ENCODE assay signal across 11 cellular contexts in genomic region chr12:124130717-124131670, GRCh38.
A peak's percentile ranks its signal among the peaks of the same experiment; 100 is the strongest.
DNase-seq lines count a peak whose midpoint lies in the region; ATAC-seq and TF ChIP-seq lines count a peak whose summit lies in the region.
"Had no signal": no experiment of that assay in that cellular context is flagged by ENCODE, and none has a peak within 500 bp of the region (broad histone marks: within the 10 kb centered on the region; RNA-seq: fewer than 3 reads in every experiment).

No MANE protein-coding gene starts in this region.

- intact Hi-C loops in Right ventricle myocardium inferior (cut with DNase I) = no loop called here

- no peaks in the 10 kb centered on the region for H3K4me1 Mint-ChIP-seq in stimulated activated naive CD8-positive, alpha-beta T cell treated with anti-CD3 and anti-CD28 coated beads, Interleukin-15, amount 100 ng/mL, for 72 hours
- H3K4me1 Mint-ChIP-seq in chondrocyte (ENCODE audit: low read depth) = peaks cover 6% of the 10 kb centered on the region
- H3K4me1 Mint-ChIP-seq in glutamatergic neuron (ENCODE audit: low read depth, unreplicated experiment) = peaks cover 8% of the 10 kb centered on the region

- peak; percentile 73 for ATAC-seq in GM19395 (IDR thresholded peaks at IDR 0.05; ENCODE audit: unreplicated experiment)
- ATAC-seq in HG03280 (IDR thresholded peaks at IDR 0.05; ENCODE audit: unreplicated experiment) = peak; percentile 85
- ATAC-seq in stimulated activated naive CD8-positive, alpha-beta T cell treated with anti-CD3 and anti-CD28 coated beads, Interleukin-15, amount 100 ng/mL, for 72 hours = no peak
- ATAC-seq in Right ventricle myocardium inferior = no peak

- H3K27ac ChIP-seq in C4-2B = peak overlapping the region; percentile 32
- H3K27ac ChIP-seq: cardiac muscle cell had no signal

- H3K9me3 Mint-ChIP-seq in stimulated activated naive CD8-positive, alpha-beta T cell treated with anti-CD3 and anti-CD28 coated beads, Interleukin-15, amount 100 ng/mL, for 72 hours = no peaks in the 10 kb centered on the region
- no peaks in the 10 kb centered on the region for H3K9me3 Mint-ChIP-seq in chondrocyte (ENCODE audit: low read depth)
- peaks cover 2% of the 10 kb centered on the region for H3K9me3 Mint-ChIP-seq in glutamatergic neuron (ENCODE audit: unreplicated experiment)

- no peak for TF ChIP-seq CTCF in C4-2B (conservative IDR thresholded peaks at IDR 0.05)
- TF ChIP-seq CTCF in chondrocyte (IDR thresholded peaks at IDR 0.05) = no peak
- TF ChIP-seq CTCF in glutamatergic neuron (IDR thresholded peaks at IDR 0.05; ENCODE audit: partially characterized antibody, unreplicated experiment) = no peak

- no peaks in the 10 kb centered on the region for H3K27me3 Mint-ChIP-seq in stimulated activated naive CD8-positive, alpha-beta T cell treated with anti-CD3 and anti-CD28 coated beads, Interleukin-15, amount 100 ng/mL, for 72 hours
- H3K27me3 Mint-ChIP-seq in chondrocyte (ENCODE audit: low read depth) = peaks cover 5% of the 10 kb centered on the region
- H3K27me3 Mint-ChIP-seq in glutamatergic neuron (ENCODE audit: unreplicated experiment) = peaks cover 2% of the 10 kb centered on the region

- H3K36me3 Mint-ChIP-seq in chondrocyte (ENCODE audit: low read depth) (peaks cover 1% of the 10 kb centered on the region), glutamatergic neuron (ENCODE audit: unreplicated experiment) (no peaks in the 10 kb centered on the region)

- H3K4me3 Mint-ChIP-seq in stimulated activated naive CD8-positive, alpha-beta T cell treated with anti-CD3 and anti-CD28 coated beads, Interleukin-15, amount 100 ng/mL, for 72 hours = no peak overlapping the region
- no peak overlapping the region for H3K4me3 Mint-ChIP-seq in chondrocyte (ENCODE audit: unreplicated experiment)
- no peak overlapping the region for H3K4me3 Mint-ChIP-seq in glutamatergic neuron (ENCODE audit: unreplicated experiment)

- peak overlapping the region in 1 of 2 donors; percentile 19 for H3K27ac Mint-ChIP-seq in stimulated activated naive CD8-positive, alpha-beta T cell treated with anti-CD3 and anti-CD28 coated beads, Interleukin-15, amount 100 ng/mL, for 72 hours
- no peak overlapping the region for H3K27ac Mint-ChIP-seq in chondrocyte (ENCODE audit: unreplicated experiment)
- no peak overlapping the region for H3K27ac Mint-ChIP-seq in glutamatergic neuron (ENCODE audit: unreplicated experiment)

- DNase-seq in SK-N-DZ (ENCODE audit: low spot score) (peak; percentile 63), Right ventricle myocardium inferior (ENCODE audit: missing footprints) (no peak), chondrocyte (ENCODE audit: low spot score) (no peak), glutamatergic neuron (no peak)
- DNase-seq in stimulated activated naive CD8-positive, alpha-beta T cell treated with anti-CD3 and anti-CD28 coated beads, Interleukin-15, amount 100 ng/mL, for 72 hours = no peak
- DNase-seq: NCI-H2171 treated with DMSO at 0.1 percent for 48 hours, substantia nigra had no signal

Comparison
In these comparisons a context has a peak if more than half of its experiments do, and no peak if none do; other contexts are left out.
1. ATAC-seq: peak in GM19395 (single experiment) and HG03280 (single experiment); none in stimulated activated naive CD8-positive, alpha-beta T cell treated with anti-CD3 and anti-CD28 coated beads, Interleukin-15, amount 100 ng/mL, for 72 hours (single experiment) and Right ventricle myocardium inferior (single experiment).